ENCODE assay signal across 9 cellular contexts in the genomic region with DNA sequence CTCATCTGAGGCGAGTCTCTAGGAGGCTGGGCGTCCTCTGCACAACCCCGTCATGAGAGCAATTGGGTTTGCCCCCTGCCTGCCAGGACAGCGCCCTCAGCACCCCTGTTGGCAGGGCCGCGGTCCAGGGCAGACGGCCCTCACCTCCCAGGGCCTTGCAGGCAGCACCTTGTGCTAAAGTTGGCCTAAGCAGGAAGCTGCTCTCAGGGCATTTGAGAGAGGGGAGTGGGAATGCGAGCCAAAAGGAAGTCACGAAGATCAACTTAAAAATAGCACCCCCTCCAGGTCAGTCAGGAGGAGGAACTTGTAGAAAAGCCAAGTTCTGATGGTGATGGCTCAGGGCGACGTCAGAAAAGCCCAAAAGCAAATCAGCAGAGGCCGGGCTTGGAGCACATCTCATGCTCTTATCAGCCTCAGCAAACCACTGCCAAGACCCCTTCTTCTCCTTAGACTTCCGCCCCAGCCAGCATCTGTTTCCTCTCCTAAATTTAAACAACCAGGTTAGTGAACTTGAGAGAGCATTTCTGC. TPM values are rescaled to one million over a fixed set of nuclear protein-coding genes. Genes with fewer than 3 reads are reported as not detected.
DNase-seq lines count a peak whose midpoint lies in the region; ATAC-seq and TF ChIP-seq lines count a peak whose summit lies in the region.
"Had no signal": no experiment of that assay in that cellular context is flagged by ENCODE, and none has a peak within 500 bp of the region (broad histone marks: within the 10 kb centered on the region; RNA-seq: fewer than 3 reads in every experiment).

No MANE protein-coding gene starts in this region.

- H3K4me1 Mint-ChIP-seq in activated CD8-positive, alpha-beta memory T cell treated with anti-CD3 and anti-CD28 coated beads, Interleukin-2, amount 10 ng/mL, durations not matched to agents 7 days and 5 days: peaks cover 57% of the 10 kb centered on the region
- peaks cover 47% of the 10 kb centered on the region for H3K4me1 Mint-ChIP-seq in activated T-helper 1 cell treated with anti-CD3 and anti-CD28 coated beads, Interleukin-12 subunit alpha, Interleukin-12 subunit beta, Interleukin-2, Interleukin-4 antibody, amounts not matched to agents 30 ng/mL and 10 ng/mL and 1 ng/mL, durations not matched to agents 14 hours and 24 hours and 36 hours (ENCODE audit: low read depth)
- H3K4me1 Mint-ChIP-seq: brain had no signal

- peak overlapping the region; percentile 86 for H3K27ac Mint-ChIP-seq in activated CD8-positive, alpha-beta memory T cell treated with anti-CD3 and anti-CD28 coated beads, Interleukin-2, amount 10 ng/mL, durations not matched to agents 7 days and 5 days
- peak overlapping the region; percentile 63 for H3K27ac Mint-ChIP-seq in activated T-helper 1 cell treated with anti-CD3 and anti-CD28 coated beads, Interleukin-12 subunit alpha, Interleukin-12 subunit beta, Interleukin-2, Interleukin-4 antibody, amounts not matched to agents 30 ng/mL and 10 ng/mL and 1 ng/mL, durations not matched to agents 14 hours and 24 hours and 36 hours
- H3K27ac Mint-ChIP-seq: brain had no signal

- peak overlapping the region; percentile 9 to 24 for H3K4me3 ChIP-seq in prostate gland

- no peaks in the 10 kb centered on the region for H3K27me3 ChIP-seq in prostate gland (replicated peaks; ENCODE audit: insufficient read depth)

- no peaks in the 10 kb centered on the region for H3K9me3 ChIP-seq in prostate gland

- intact Hi-C loops in activated T-helper 1 cell treated with anti-CD3 and anti-CD28 coated beads, Interleukin-12 subunit alpha, Interleukin-12 subunit beta, Interleukin-2, Interleukin-4 antibody, amounts not matched to agents 30 ng/mL and 10 ng/mL and 1 ng/mL, durations not matched to agents 14 hours and 24 hours and 36 hours (cut with micrococcal nuclease): loop anchor here (1.0 to 5.0 kb wide), 3 partner anchors 9 to 85 kb away; no protein-coding TSS in a partner anchor
- intact Hi-C loops in Right ventricle myocardium superior (cut with DNase I) (no loop called here), prostate gland (cut with DNase I) (no loop called here)

- H3K36me3 Mint-ChIP-seq in activated CD8-positive, alpha-beta memory T cell treated with anti-CD3 and anti-CD28 coated beads, Interleukin-2, amount 10 ng/mL, durations not matched to agents 7 days and 5 days: no peaks in the 10 kb centered on the region
- no peaks in the 10 kb centered on the region for H3K36me3 Mint-ChIP-seq in activated T-helper 1 cell treated with anti-CD3 and anti-CD28 coated beads, Interleukin-12 subunit alpha, Interleukin-12 subunit beta, Interleukin-2, Interleukin-4 antibody, amounts not matched to agents 30 ng/mL and 10 ng/mL and 1 ng/mL, durations not matched to agents 14 hours and 24 hours and 36 hours (ENCODE audit: low read depth)
- H3K36me3 Mint-ChIP-seq: brain had no signal

- peak; percentile 68 for ATAC-seq in activated CD8-positive, alpha-beta memory T cell treated with anti-CD3 and anti-CD28 coated beads, Interleukin-2, amount 10 ng/mL, durations not matched to agents 7 days and 5 days
- ATAC-seq in Right ventricle myocardium superior (ENCODE audit: poor library complexity): peak; percentile 66

- TF ChIP-seq CTCF in prostate gland (IDR thresholded peaks at IDR 0.05): no peak

- peak overlapping the region; percentile 67 to 68 for H3K27ac ChIP-seq in prostate gland

- H3K4me3 Mint-ChIP-seq in activated CD8-positive, alpha-beta memory T cell treated with anti-CD3 and anti-CD28 coated beads, Interleukin-2, amount 10 ng/mL, durations not matched to agents 7 days and 5 days: peak overlapping the region; percentile 52
- H3K4me3 Mint-ChIP-seq in activated T-helper 1 cell treated with anti-CD3 and anti-CD28 coated beads, Interleukin-12 subunit alpha, Interleukin-12 subunit beta, Interleukin-2, Interleukin-4 antibody, amounts not matched to agents 30 ng/mL and 10 ng/mL and 1 ng/mL, durations not matched to agents 14 hours and 24 hours and 36 hours: peak overlapping the region; percentile 13
- H3K4me3 Mint-ChIP-seq: brain had no signal

- CTCF ChIA-PET in activated CD8-positive, alpha-beta memory T cell treated with anti-CD3 and anti-CD28 coated beads, Interleukin-2, amount 10 ng/mL, durations not matched to agents 7 days and 5 days (lab: Charles Lee): interaction anchor here (0.9 to 4.2 kb wide), 15 partner anchors 8 to 245 kb away, joined by 3 to 41 read pairs (median 5); a partner anchor contains a TSS

- no peaks in the 10 kb centered on the region for H3K36me3 ChIP-seq in prostate gland

- H3K4me1 ChIP-seq in prostate gland (replicated peaks): no peaks in the 10 kb centered on the region

- H3K9me3 Mint-ChIP-seq in activated CD8-positive, alpha-beta memory T cell treated with anti-CD3 and anti-CD28 coated beads, Interleukin-2, amount 10 ng/mL, durations not matched to agents 7 days and 5 days (ENCODE audit: low read depth): no peaks in the 10 kb centered on the region
- no peaks in the 10 kb centered on the region for H3K9me3 Mint-ChIP-seq in activated T-helper 1 cell treated with anti-CD3 and anti-CD28 coated beads, Interleukin-12 subunit alpha, Interleukin-12 subunit beta, Interleukin-2, Interleukin-4 antibody, amounts not matched to agents 30 ng/mL and 10 ng/mL and 1 ng/mL, durations not matched to agents 14 hours and 24 hours and 36 hours
- H3K9me3 Mint-ChIP-seq: brain had no signal

- 27% methylated on average over 13 of the region's 13 CpGs for WGBS in prostate gland

- DNase-seq in activated CD8-positive, alpha-beta memory T cell treated with anti-CD3 and anti-CD28 coated beads, Interleukin-2, amount 10 ng/mL, durations not matched to agents 7 days and 5 days: peak; percentile 65
- DNase-seq in activated CD8-positive, alpha-beta memory T cell treated with anti-CD3 and anti-CD28 coated beads, Interleukin-2, amount 50 U/mL, for 4 hours: no peak
- DNase-seq in KG1 (lab: John Stamatoyannopoulos, UW) (peak; percentile 67), Right ventricle myocardium superior (peak; percentile 77), prostate gland (ENCODE audit: low spot score) (no peak), retina (no peak), NCI-H2196 treated with DMSO at 0.1 percent for 48 hours (lab: John Stamatoyannopoulos, UW; ENCODE audit: unreplicated experiment) (no peak)
- DNase-seq in activated T-helper 1 cell treated with anti-CD3 and anti-CD28 coated beads, Interleukin-12 subunit alpha, Interleukin-12 subunit beta, Interleukin-2, Interleukin-4 antibody, amounts not matched to agents 30 ng/mL and 10 ng/mL and 1 ng/mL, durations not matched to agents 14 hours and 24 hours and 36 hours (ENCODE audit: low spot score): no peak

- H3K27me3 Mint-ChIP-seq in activated CD8-positive, alpha-beta memory T cell treated with anti-CD3 and anti-CD28 coated beads, Interleukin-2, amount 10 ng/mL, durations not matched to agents 7 days and 5 days: no peaks in the 10 kb centered on the region
- H3K27me3 Mint-ChIP-seq in activated T-helper 1 cell treated with anti-CD3 and anti-CD28 coated beads, Interleukin-12 subunit alpha, Interleukin-12 subunit beta, Interleukin-2, Interleukin-4 antibody, amounts not matched to agents 30 ng/mL and 10 ng/mL and 1 ng/mL, durations not matched to agents 14 hours and 24 hours and 36 hours (ENCODE audit: insufficient read depth): peaks cover 2% of the 10 kb centered on the region

- no peak for TF ChIP-seq POLR2A in prostate gland (IDR thresholded peaks at IDR 0.05)

RNA-seq across cellular contexts. Expression of a gene that starts 12.6 kb away (rescaled TPM):
- total RNA-seq in activated CD8-positive, alpha-beta memory T cell treated with anti-CD3 and anti-CD28 coated beads, Interleukin-2, amount 10 ng/mL, durations not matched to agents 7 days and 5 days: not detected
- total RNA-seq in activated T-helper 1 cell treated with anti-CD3 and anti-CD28 coated beads, Interleukin-12 subunit alpha, Interleukin-12 subunit beta, Interleukin-2, Interleukin-4 antibody, amounts not matched to agents 30 ng/mL and 10 ng/mL and 1 ng/mL, durations not matched to agents 14 hours and 24 hours and 36 hours: 0.10 and 0.20 TPM in 2 replicates
- total RNA-seq in Right ventricle myocardium superior (3.3 TPM), prostate gland (1 to 10 TPM; 2.0 to 2.9 TPM)

RNA-seq across cellular contexts. Expression of a gene that starts 12.6 kb away (rescaled TPM):
- total RNA-seq in activated CD8-positive, alpha-beta memory T cell treated with anti-CD3 and anti-CD28 coated beads, Interleukin-2, amount 10 ng/mL, durations not matched to agents 7 days and 5 days: under 1 TPM in 1 of 2 experiments, not detected in 1; 0.23 TPM
- not detected in 2 replicates for total RNA-seq in activated T-helper 1 cell treated with anti-CD3 and anti-CD28 coated beads, Interleukin-12 subunit alpha, Interleukin-12 subunit beta, Interleukin-2, Interleukin-4 antibody, amounts not matched to agents 30 ng/mL and 10 ng/mL and 1 ng/mL, durations not matched to agents 14 hours and 24 hours and 36 hours
- total RNA-seq in Right ventricle myocardium superior (0.89 TPM), prostate gland (10 to 100 TPM in 1 of 2 donors, under 1 TPM in 1; 0.64 to 11.4 TPM)

RNA-seq across cellular contexts. Expression of a gene that starts 42.3 kb away (rescaled TPM):
- total RNA-seq in activated CD8-positive, alpha-beta memory T cell treated with anti-CD3 and anti-CD28 coated beads, Interleukin-2, amount 10 ng/mL, durations not matched to agents 7 days and 5 days: 1 to 10 TPM in 1 of 2 experiments, under 1 TPM in 1; 0.87 to 4.6 TPM
- 0.70 and 1.3 TPM in 2 replicates for total RNA-seq in activated T-helper 1 cell treated with anti-CD3 and anti-CD28 coated beads, Interleukin-12 subunit alpha, Interleukin-12 subunit beta, Interleukin-2, Interleukin-4 antibody, amounts not matched to agents 30 ng/mL and 10 ng/mL and 1 ng/mL, durations not matched to agents 14 hours and 24 hours and 36 hours
- total RNA-seq in Right ventricle myocardium superior: 5.6 TPM
- 1 to 10 TPM; 3.2 to 9.6 TPM for total RNA-seq in prostate gland

Comparison
In these comparisons a context has a peak if more than half of its experiments do, and no peak if none do; other contexts are left out.
1. DNase-seq: peak in activated CD8-positive, alpha-beta memory T cell treated with anti-CD3 and anti-CD28 coated beads, Interleukin-2, amount 10 ng/mL, durations not matched to agents 7 days and 5 days (single experiment), KG1 (single experiment) and Right ventricle myocardium superior (single experiment); none in activated CD8-positive, alpha-beta memory T cell treated with anti-CD3 and anti-CD28 coated beads, Interleukin-2, amount 50 U/mL, for 4 hours (single experiment), activated T-helper 1 cell treated with anti-CD3 and anti-CD28 coated beads, Interleukin-12 subunit alpha, Interleukin-12 subunit beta, Interleukin-2, Interleukin-4 antibody, amounts not matched to agents 30 ng/mL and 10 ng/mL and 1 ng/mL, durations not matched to agents 14 hours and 24 hours and 36 hours (single experiment), prostate gland (single experiment), retina (single experiment) and NCI-H2196 treated with DMSO at 0.1 percent for 48 hours (single experiment).